ENCODE assay signal across 1 cellular context in genomic region chr1:81690881-81691453, GRCh38.
TF ChIP-seq lines count a peak whose summit lies in the region.

No MANE protein-coding gene starts in this region.

TF ChIP-seq in GM12878, 131 proteins besides CTCF, POLR2A, EP300 and RAD21 (continued from another document):
- TF ChIP-seq NRF1 (conservative IDR thresholded peaks at IDR 0.05; ENCODE audit: low read depth, low read length) (no peak), ETV6 (conservative IDR thresholded peaks at IDR 0.05 in 1 of 2, IDR thresholded peaks at IDR 0.05 in 1 of 2; ENCODE audit: borderline replicate concordance in 1 of 2, low read depth in 1 of 2) (no peak), SMAD5 (IDR thresholded peaks at IDR 0.05; ENCODE audit: low read depth) (no peak), E2F4 (IDR thresholded peaks at IDR 0.05; ENCODE audit: low read depth, low read length) (no peak), ZNF592 (IDR thresholded peaks at IDR 0.05) (no peak), SMC3 (IDR thresholded peaks at IDR 0.05; ENCODE audit: borderline replicate concordance, low read length) (no peak)
